23 cellular contexts compared by ENCODE assay signal in the genomic region with DNA sequence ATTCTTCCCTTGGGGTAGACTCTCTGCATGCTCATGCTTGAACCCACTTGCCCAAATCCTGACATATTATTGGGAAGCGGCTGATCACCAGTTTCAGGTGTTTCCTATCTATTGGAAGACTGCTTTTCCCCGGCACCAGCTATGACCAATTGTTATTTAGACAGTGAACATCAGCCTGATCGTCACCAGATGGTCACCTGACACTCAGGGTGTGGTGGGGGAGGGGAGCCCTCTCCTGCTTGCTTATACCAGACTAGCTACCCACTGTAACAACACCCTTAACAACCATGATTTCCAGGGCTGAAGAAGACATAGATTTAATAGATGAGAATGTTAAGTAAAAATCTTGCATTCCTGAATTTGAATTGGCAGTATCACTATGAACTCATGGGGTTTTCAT.
"Had no signal": no experiment of that assay in that cellular context is flagged by ENCODE, and none has a peak within 500 bp of the region (broad histone marks: within the 10 kb centered on the region; RNA-seq: fewer than 3 reads in every experiment).

No MANE protein-coding gene starts in this region.

- H3K9ac ChIP-seq: parathyroid adenoma had no signal

- H3K4me3 ChIP-seq: heart right ventricle, left ventricle myocardium inferior, lower lobe of right lung, psoas muscle, spleen, tibial nerve, upper lobe of right lung, vagina had no signal

- DNase-seq: effector memory CD4-positive, alpha-beta T cell; heart right ventricle; hypothalamus; left ventricle myocardium inferior; lower lobe of right lung; natural killer cell; nucleus accumbens; psoas muscle; retina; spleen; stimulated activated CD4-positive, alpha-beta T cell treated with anti-CD3 and anti-CD28 coated beads, Interleukin-15, amount 100 ng/mL, for 24 hours; stimulated activated CD4-positive, alpha-beta T cell treated with anti-CD3 and anti-CD28 coated beads, Interleukin-1b, Interleukin-23, amount 100 ng/mL, for 48 hours; stimulated activated CD4-positive, alpha-beta T cell treated with anti-CD3 and anti-CD28 coated beads, Interleukin-4, amount 100 ng/mL, for 24 hours; upper lobe of right lung had no signal

- H2AFZ ChIP-seq: parathyroid adenoma had no signal

- H3K27me3 ChIP-seq: tibial nerve, upper lobe of right lung, vagina had no signal

- H3K36me3 ChIP-seq: heart right ventricle, left ventricle myocardium inferior, lower lobe of right lung, spleen, tibial nerve, upper lobe of right lung, vagina had no signal

- ATAC-seq: esophagus mucosa; heart right ventricle; lower lobe of right lung; natural killer cell; psoas muscle; sciatic nerve; stimulated activated memory B cell treated with anti-CD40 and anti-IgM and Interleukin-4, amounts not matched to agents 10 μg/mL and 1 μg/mL and 100 μg/mL, for 72 hours; upper lobe of right lung had no signal

- H3K27ac ChIP-seq: heart right ventricle, left ventricle myocardium inferior, lower lobe of right lung, parathyroid adenoma, psoas muscle, spleen, tibial nerve, upper lobe of right lung, vagina had no signal

- H3K4me1 ChIP-seq: heart right ventricle, left ventricle myocardium inferior, lower lobe of right lung, parathyroid adenoma, psoas muscle, spleen, tibial nerve, upper lobe of right lung, vagina had no signal

- H3K79me2 ChIP-seq: parathyroid adenoma had no signal

- FAIRE-seq: endometrium, frontal cortex, keratinocyte had no signal

- H3K9me3 ChIP-seq: heart right ventricle, left ventricle myocardium inferior, lower lobe of right lung, psoas muscle, spleen, tibial nerve, upper lobe of right lung, vagina had no signal
